Comparison of ENCODE assay signal across 1 cellular context in genomic region chr2:211812587-211812986, GRCh38.
TF ChIP-seq lines count a peak whose summit lies in the region.

No MANE protein-coding gene starts in this region.

TF ChIP-seq in GM23338, 12 proteins besides CTCF, POLR2A, EP300 and RAD21 (continued from another document):
- TF ChIP-seq ETS1 (IDR thresholded peaks at IDR 0.05) (no peak), STAT1 (IDR thresholded peaks at IDR 0.05; ENCODE audit: unreplicated experiment) (no peak), CREB1 (CRISPR knock-in tag; IDR thresholded peaks at IDR 0.05; ENCODE audit: low read depth) (no peak), POLR2AphosphoS5 (IDR thresholded peaks at IDR 0.05; ENCODE audit: low read depth) (no peak), JUNB (IDR thresholded peaks at IDR 0.05; ENCODE audit: unreplicated experiment) (no peak), EZH2phosphoT487 (IDR thresholded peaks at IDR 0.05; ENCODE audit: unreplicated experiment) (no peak), ZNF114 (CRISPR knock-in tag; IDR thresholded peaks at IDR 0.05) (no peak)
- TF ChIP-seq, protein P1, sequence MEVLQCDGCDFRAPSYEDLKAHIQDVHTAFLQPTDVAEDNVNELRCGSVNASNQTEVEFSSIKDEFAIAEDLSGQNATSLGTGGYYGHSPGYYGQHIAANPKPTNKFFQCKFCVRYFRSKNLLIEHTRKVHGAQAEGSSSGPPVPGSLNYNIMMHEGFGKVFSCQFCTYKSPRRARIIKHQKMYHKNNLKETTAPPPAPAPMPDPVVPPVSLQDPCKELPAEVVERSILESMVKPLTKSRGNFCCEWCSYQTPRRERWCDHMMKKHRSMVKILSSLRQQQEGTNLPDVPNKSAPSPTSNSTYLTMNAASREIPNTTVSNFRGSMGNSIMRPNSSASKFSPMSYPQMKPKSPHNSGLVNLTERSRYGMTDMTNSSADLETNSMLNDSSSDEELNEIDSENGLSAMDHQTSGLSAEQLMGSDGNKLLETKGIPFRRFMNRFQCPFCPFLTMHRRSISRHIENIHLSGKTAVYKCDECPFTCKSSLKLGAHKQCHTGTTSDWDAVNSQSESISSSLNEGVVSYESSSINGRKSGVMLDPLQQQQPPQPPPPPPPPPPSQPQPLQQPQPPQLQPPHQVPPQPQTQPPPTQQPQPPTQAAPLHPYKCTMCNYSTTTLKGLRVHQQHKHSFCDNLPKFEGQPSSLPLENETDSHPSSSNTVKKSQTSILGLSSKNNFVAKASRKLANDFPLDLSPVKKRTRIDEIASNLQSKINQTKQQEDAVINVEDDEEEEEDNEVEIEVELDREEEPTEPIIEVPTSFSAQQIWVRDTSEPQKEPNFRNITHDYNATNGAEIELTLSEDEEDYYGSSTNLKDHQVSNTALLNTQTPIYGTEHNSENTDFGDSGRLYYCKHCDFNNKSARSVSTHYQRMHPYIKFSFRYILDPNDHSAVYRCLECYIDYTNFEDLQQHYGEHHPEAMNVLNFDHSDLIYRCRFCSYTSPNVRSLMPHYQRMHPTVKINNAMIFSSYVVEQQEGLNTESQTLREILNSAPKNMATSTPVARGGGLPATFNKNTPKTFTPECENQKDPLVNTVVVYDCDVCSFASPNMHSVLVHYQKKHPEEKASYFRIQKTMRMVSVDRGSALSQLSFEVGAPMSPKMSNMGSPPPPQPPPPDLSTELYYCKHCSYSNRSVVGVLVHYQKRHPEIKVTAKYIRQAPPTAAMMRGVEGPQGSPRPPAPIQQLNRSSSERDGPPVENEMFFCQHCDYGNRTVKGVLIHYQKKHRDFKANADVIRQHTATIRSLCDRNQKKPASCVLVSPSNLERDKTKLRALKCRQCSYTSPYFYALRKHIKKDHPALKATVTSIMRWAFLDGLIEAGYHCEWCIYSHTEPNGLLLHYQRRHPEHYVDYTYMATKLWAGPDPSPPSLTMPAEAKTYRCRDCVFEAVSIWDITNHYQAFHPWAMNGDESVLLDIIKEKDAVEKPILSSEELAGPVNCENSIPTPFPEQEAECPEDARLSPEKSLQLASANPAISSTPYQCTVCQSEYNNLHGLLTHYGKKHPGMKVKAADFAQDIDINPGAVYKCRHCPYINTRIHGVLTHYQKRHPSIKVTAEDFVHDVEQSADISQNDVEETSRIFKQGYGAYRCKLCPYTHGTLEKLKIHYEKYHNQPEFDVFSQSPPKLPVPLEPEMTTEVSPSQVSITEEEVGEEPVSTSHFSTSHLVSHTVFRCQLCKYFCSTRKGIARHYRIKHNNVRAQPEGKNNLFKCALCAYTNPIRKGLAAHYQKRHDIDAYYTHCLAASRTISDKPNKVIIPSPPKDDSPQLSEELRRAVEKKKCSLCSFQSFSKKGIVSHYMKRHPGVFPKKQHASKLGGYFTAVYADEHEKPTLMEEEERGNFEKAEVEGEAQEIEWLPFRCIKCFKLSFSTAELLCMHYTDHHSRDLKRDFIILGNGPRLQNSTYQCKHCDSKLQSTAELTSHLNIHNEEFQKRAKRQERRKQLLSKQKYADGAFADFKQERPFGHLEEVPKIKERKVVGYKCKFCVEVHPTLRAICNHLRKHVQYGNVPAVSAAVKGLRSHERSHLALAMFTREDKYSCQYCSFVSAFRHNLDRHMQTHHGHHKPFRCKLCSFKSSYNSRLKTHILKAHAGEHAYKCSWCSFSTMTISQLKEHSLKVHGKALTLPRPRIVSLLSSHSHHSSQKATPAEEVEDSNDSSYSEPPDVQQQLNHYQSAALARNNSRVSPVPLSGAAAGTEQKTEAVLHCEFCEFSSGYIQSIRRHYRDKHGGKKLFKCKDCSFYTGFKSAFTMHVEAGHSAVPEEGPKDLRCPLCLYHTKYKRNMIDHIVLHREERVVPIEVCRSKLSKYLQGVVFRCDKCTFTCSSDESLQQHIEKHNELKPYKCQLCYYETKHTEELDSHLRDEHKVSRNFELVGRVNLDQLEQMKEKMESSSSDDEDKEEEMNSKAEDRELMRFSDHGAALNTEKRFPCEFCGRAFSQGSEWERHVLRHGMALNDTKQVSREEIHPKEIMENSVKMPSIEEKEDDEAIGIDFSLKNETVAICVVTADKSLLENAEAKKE (CRISPR knock-in tag; IDR thresholded peaks at IDR 0.05), result no peak
